In the genomic region with DNA sequence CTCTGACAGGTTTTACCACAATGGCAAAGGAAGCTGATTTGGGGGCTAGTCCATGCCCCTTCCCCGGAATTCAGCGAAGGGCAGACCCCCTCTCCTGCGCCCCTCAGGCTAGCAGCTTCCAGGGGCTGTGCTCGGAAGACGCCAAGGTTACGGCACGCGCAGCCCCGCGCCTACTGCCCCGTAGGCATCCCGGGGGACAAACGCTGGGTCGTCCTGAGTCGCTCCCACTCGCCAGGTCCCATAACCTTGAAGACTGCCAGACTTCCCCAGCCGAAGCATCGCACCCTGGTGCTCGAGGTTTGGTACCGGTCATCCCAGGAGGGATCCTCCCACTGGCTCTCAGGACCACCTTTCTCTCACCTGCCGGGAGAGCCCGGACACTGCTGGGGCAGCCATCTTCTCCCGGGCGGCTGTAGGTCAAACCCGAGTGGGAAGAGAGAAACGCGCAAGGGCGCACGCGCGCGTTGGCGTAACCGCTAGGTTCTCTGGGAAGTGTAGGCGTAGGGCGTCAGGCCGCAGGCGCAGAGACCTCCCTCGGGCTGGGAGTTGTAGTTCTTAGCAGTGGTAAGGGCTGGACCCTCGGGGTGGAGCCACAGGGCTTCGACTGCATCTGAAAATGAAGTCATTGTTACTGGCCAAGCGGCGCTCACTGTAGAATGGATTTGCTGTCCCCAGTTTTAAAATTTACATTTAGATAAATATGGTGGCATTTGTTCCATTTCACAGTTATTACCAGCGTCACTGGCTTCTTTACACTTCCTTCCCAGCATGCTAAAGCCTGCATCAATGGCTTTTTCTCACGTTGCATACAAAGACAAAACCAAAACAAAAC, we compare ENCODE assay signal across 8 cellular contexts. TPM values are rescaled to one million over a fixed set of nuclear protein-coding genes. Genes with fewer than 3 reads are reported as not detected.
DNase-seq lines count a peak whose midpoint lies in the region; ATAC-seq and TF ChIP-seq lines count a peak whose summit lies in the region.

A gene with protein sequence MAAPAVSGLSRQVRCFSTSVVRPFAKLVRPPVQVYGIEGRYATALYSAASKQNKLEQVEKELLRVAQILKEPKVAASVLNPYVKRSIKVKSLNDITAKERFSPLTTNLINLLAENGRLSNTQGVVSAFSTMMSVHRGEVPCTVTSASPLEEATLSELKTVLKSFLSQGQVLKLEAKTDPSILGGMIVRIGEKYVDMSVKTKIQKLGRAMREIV (minus strand): TSS at position 437 of the 832 bp plus-strand sequence. CDS start 41 bp downstream, at position 396.

- H3K27ac ChIP-seq in left lung: peak within 1 kb of the TSS; percentile 47 to 57

- intact Hi-C loops in CD14-positive monocyte (cut with micrococcal nuclease): loop anchor here (5.0 to 10.0 kb wide), 3 partner anchors 289 to 702 kb away; partner anchors contain the start of gene RCAN1 (in 2 of the 2)
- intact Hi-C loops in left lung (cut with DNase I): no loop called here

- peak; percentile 97 for DNase-seq in CD14-positive monocyte (ENCODE audit: low spot score)
- DNase-seq in NCI-H82 (lab: John Stamatoyannopoulos, UW): peak; percentile 99
- DNase-seq in activated CD4-positive, alpha-beta T cell treated with anti-CD3 and anti-CD28 coated beads, Interleukin-2, amount 50 U/mL, for 48 hours: peak; percentile 96 to 98
- DNase-seq in dermis blood vessel endothelial cell: peak; percentile 99
- peak; percentile 99 for DNase-seq in left lung
- DNase-seq in stimulated activated CD4-positive, alpha-beta T cell treated with anti-CD3 and anti-CD28 coated beads, Interleukin-2, amount 100 ng/mL, for 48 hours: peak; percentile 93 to 94

- H3K36me3 ChIP-seq in left lung: peaks cover 0 to 32% of the 10 kb centered on the region in 2 donors

- peaks cover 16% of the 10 kb centered on the region for H3K4me1 Mint-ChIP-seq in CD14-positive monocyte

- H3K9me3 Mint-ChIP-seq in CD14-positive monocyte: peaks cover 0 to 3% (median 0%) of the 10 kb centered on the region in 7 donors

- H3K4me1 ChIP-seq in left lung: peaks cover 8 to 25% of the 10 kb centered on the region in 2 donors

- no peaks in the 10 kb centered on the region for H3K27me3 ChIP-seq in left lung

- H3K9me3 ChIP-seq in left lung: no peaks in the 10 kb centered on the region

- peak; percentile 99 for ATAC-seq in GM19397 (IDR thresholded peaks at IDR 0.05; ENCODE audit: unreplicated experiment)
- peak; percentile 98 for ATAC-seq in HG03571 (IDR thresholded peaks at IDR 0.05; ENCODE audit: unreplicated experiment)
- peak; percentile 99 for ATAC-seq in left lung

- H3K4me3 Mint-ChIP-seq in CD14-positive monocyte: peak within 1 kb of the TSS; percentile 96 to 99

- peak within 1 kb of the TSS; percentile 87 to 99 (median 97) for H3K27ac Mint-ChIP-seq in CD14-positive monocyte

- TF ChIP-seq CTCF in CD14-positive monocyte (IDR thresholded peaks at IDR 0.05): no peak
- peak in 1 of 2 donors; percentile 24 for TF ChIP-seq CTCF in left lung (IDR thresholded peaks at IDR 0.05)

- H3K36me3 Mint-ChIP-seq in CD14-positive monocyte: peaks cover 24 to 29% of the 10 kb centered on the region in 2 donors

- peak within 1 kb of the TSS; percentile 81 to 94 for H3K4me3 ChIP-seq in left lung

- peaks cover 0 to 4% (median 4%) of the 10 kb centered on the region in 3 donors for H3K27me3 Mint-ChIP-seq in CD14-positive monocyte (ENCODE audit: low read depth in 3 of 3)

RNA-seq across cellular contexts. Expression of the gene that starts here (rescaled TPM):
- polyA plus RNA-seq in CD14-positive monocyte: 100 to 1,000 TPM; 393 to 397 TPM
- total RNA-seq in dermis blood vessel endothelial cell (125 and 193 TPM in 2 replicates), left lung (100 to 1,000 TPM; 152 to 156 TPM)

Comparison
In these comparisons a context has a peak if more than half of its experiments do, and no peak if none do; other contexts are left out.
1. Peak in every context shown above with its lines: DNase-seq, ATAC-seq, H3K4me3 ChIP-seq and H3K27ac ChIP-seq.
2. intact Hi-C loops: an anchor here in CD14-positive monocyte (5.0 to 10.0 kb wide); none called in left lung.